18 cellular contexts compared by ENCODE assay signal in the genomic region with DNA sequence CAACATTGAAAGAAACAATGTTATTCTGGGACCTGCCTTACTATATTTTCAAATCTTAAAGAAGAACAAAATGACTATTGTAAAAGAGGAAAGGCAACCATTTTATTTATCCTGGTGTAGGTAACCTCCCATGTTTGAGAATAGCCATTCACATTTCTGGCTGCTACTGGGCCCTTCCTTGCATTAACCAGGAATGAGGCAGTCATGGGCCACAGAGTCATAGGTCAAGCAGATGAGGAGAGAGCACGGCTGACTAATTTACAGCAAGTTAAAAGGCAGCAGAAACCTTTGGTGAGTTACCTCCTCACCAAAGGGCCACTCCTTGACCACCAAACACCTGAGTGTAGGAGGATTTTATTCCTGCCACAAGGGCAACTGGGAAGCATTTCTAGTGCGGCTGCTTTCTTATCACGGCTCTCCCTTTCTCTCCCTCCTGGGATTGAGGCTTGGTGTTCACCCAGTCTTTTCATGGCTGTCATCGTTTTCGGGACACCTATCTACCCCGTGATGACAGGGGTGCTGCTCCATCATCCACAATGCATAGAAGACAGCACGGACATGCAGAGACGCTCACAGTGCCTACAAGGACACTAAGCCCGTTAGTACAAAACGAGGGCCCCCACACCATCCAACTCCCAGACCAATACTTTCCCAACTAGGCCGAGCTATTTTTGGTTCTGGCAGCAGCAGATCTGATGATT. TPM values are rescaled to one million over a fixed set of nuclear protein-coding genes. Genes with fewer than 3 reads are reported as not detected.
A peak's percentile ranks its signal among the peaks of the same experiment; 100 is the strongest.
DNase-seq lines count a peak whose midpoint lies in the region; FAIRE-seq and TF ChIP-seq lines count a peak whose summit lies in the region.
"Had no signal": no experiment of that assay in that cellular context is flagged by ENCODE, and none has a peak within 500 bp of the region (broad histone marks: within the 10 kb centered on the region; RNA-seq: fewer than 3 reads in every experiment).

No MANE protein-coding gene starts in this region.

- peaks cover 8% of the 10 kb centered on the region for H3K4me1 ChIP-seq in testis

- no peaks in the 10 kb centered on the region for H3K36me3 ChIP-seq in testis (ENCODE audit: low read depth, missing control alignments)
- H3K36me3 ChIP-seq: BLaER1 had no signal

- intact Hi-C loops in testis (cut with DNase I; ENCODE audit: low total_unique reads): no loop called here

- FAIRE-seq in GM19239 (lab: Jason Lieb, UNC) (no peak), RCC 7860 (lab: Jason Lieb, UNC) (no peak)

- no peak overlapping the region for H3K27ac ChIP-seq in testis
- H3K27ac ChIP-seq: BLaER1 had no signal

- TF ChIP-seq CTCF in fibroblast of villous mesenchyme (IDR thresholded peaks at IDR 0.05; ENCODE audit: insufficient read depth, low read depth, low read length) (no peak), testis (IDR thresholded peaks at IDR 0.05) (no peak)

- 85% methylated on average over 7 to 11 of the region's 11 CpGs for WGBS in testis, 2 donors

- no peak for TF ChIP-seq POLR2A in testis (IDR thresholded peaks at IDR 0.05)

- no peaks in the 10 kb centered on the region for H3K27me3 ChIP-seq in testis

- H3K4me3 ChIP-seq in fibroblast of villous mesenchyme (ENCODE audit: low read depth, low read length) (no peak overlapping the region), testis (no peak overlapping the region)
- H3K4me3 ChIP-seq: BLaER1 had no signal

- H3K9me3 ChIP-seq in testis: no peaks in the 10 kb centered on the region

- DNase-seq in LHCN-M2 (ENCODE audit: low read depth) (peak; percentile 33), fibroblast of villous mesenchyme (ENCODE audit: low read depth) (peak; percentile 42), iris pigment epithelial cell (ENCODE audit: low read depth) (peak; percentile 58), testis (no peak), GM19239 (ENCODE audit: insufficient read length, low spot score) (no peak), cerebellar nuclear complex (lab: John Stamatoyannopoulos, UW) (no peak), RCC 7860 (ENCODE audit: low spot score) (no peak)
- DNase-seq: CD8-positive, alpha-beta memory T cell; H9; MV-4-11; NCI-H1417 treated with DMSO at 0.1 percent for 48 hours; NCI-H2029 treated with DMSO at 0.1 percent for 48 hours; NCI-H524 treated with DMSO at 0.1 percent for 48 hours; NK-92 treated with Interleukin-12 subunit alpha and Interleukin-12 subunit beta, amount 100 ng/mL, for 24 hours; PC-3; SHP77 treated with DMSO at 0.1 percent for 48 hours had no signal

RNA-seq across cellular contexts. Expression of a gene that starts 4.4 kb away (rescaled TPM):
- total RNA-seq in LHCN-M2 (2014; rRNA removed) (6.5 and 6.8 TPM in 2 replicates), fibroblast of villous mesenchyme (197 and 481 TPM in 2 replicates), testis (10 to 100 TPM; 49.2 to 61.0 TPM)
- 0.16 TPM for polyA plus RNA-seq in LHCN-M2 (2012)
- polyA plus RNA-seq in testis (ENCODE audit: insufficient read depth, low read depth, low replicate concordance): 37.6 TPM
- total RNA-seq: CD8-positive, alpha-beta memory T cell had no signal
- polyA plus RNA-seq: CD8-positive, alpha-beta memory T cell; IgD-negative memory B cell had no signal

Comparison
In these comparisons a context has a peak if more than half of its experiments do, and no peak if none do; other contexts are left out.
1. DNase-seq: peak in LHCN-M2 (single experiment), fibroblast of villous mesenchyme (single experiment) and iris pigment epithelial cell (single experiment); none in testis (single experiment), GM19239 (single experiment), cerebellar nuclear complex (0 of 2) and RCC 7860 (single experiment).